In genomic region chr12:113333877-113334785, GRCh38 we compare ENCODE assay signal across 8 cellular contexts. TPM values are rescaled to one million over a fixed set of nuclear protein-coding genes. Genes with fewer than 3 reads are reported as not detected.
A peak's percentile ranks its signal among the peaks of the same experiment; 100 is the strongest.
DNase-seq lines count a peak whose midpoint lies in the region; ATAC-seq and TF ChIP-seq lines count a peak whose summit lies in the region.

No MANE protein-coding gene starts in this region.

- H3K9me3 Mint-ChIP-seq in Caco-2 (ENCODE audit: unreplicated experiment) = no peaks in the 10 kb centered on the region

- H3K27me3 Mint-ChIP-seq in Caco-2 (ENCODE audit: insufficient read depth, unreplicated experiment) = no peaks in the 10 kb centered on the region

- intact Hi-C loops in Caco-2 (cut with micrococcal nuclease; ENCODE audit: unreplicated experiment) (no loop called here), PC-3 (cut with micrococcal nuclease) (no loop called here)

- POLR2A ChIA-PET in Caco-2 (lab: Charles Lee) = interaction anchor here (0.6 to 1.0 kb wide), 2 partner anchors 52 to 112 kb away, joined by 5 to 12 read pairs; partner anchors contain the start of gene TPCN1
- POLR2A ChIA-PET in HEK293 (lab: Yijun Ruan, JAX) = interaction anchor here (1.1 to 1.6 kb wide), 7 partner anchors 8 to 113 kb away, joined by 3 to 13 read pairs (median 4); partner anchors contain the start of genes SDSL and TPCN1
- POLR2A ChIA-PET in PC-3 (lab: Charles Lee; ENCODE audit: unreplicated experiment) = interaction anchor here (1.0 kb wide), 1 partner anchor 113 kb away, joined by 10 read pairs; the partner anchor contains the start of gene TPCN1

- peaks cover 5% of the 10 kb centered on the region; the same call in 1 of the 2 replicates for H3K4me1 ChIP-seq in Caco-2
- no peaks in the 10 kb centered on the region for H3K4me1 ChIP-seq in HEK293 (ENCODE audit: control insufficient read depth, insufficient read depth, low read length)
- H3K4me1 ChIP-seq in PC-3 (ENCODE audit: insufficient read depth, low read length) = peaks cover 15% of the 10 kb centered on the region
- H3K4me1 ChIP-seq in effector memory CD4-positive, alpha-beta T cell (ENCODE audit: control insufficient read depth, insufficient read depth, low read length, poor library complexity, severe bottlenecking) = peaks cover 11% of the 10 kb centered on the region
- peaks cover 9 to 14% of the 10 kb centered on the region in 2 donors for H3K4me1 ChIP-seq in mucosa of rectum (ENCODE audit: control insufficient read depth in 2 of 2, insufficient read depth in 2 of 2, low read length in 2 of 2)

- peak overlapping the region; percentile 77 for H3K9ac ChIP-seq in PC-3 (ENCODE audit: low read length)
- H3K9ac ChIP-seq in mucosa of rectum (ENCODE audit: low read depth in 1 of 2, low read length in 2 of 2) = peak overlapping the region; percentile 91 to 94

- DNase-seq in Caco-2 (no peak), PC-3 (peak; percentile 35), AG08395 (ENCODE audit: low spot score) (no peak), NCI-H1105 (lab: John Stamatoyannopoulos, UW) (no peak)
- no peak for DNase-seq in effector memory CD4-positive, alpha-beta T cell

- no peaks in the 10 kb centered on the region for H3K9me2 ChIP-seq in PC-3 (replicated peaks; ENCODE audit: low read length)

- H3K4me2 ChIP-seq in PC-3 (ENCODE audit: low read length) = peak overlapping the region; percentile 88

- H3F3A ChIP-seq in PC-3 (ENCODE audit: low read length, unreplicated experiment) = no peaks in the 10 kb centered on the region

- BruUV-seq in Caco-2 (replicated peaks; lab: Mats Ljungman, UMichigan) (TSS peak; percentile 74), PC-3 (replicated peaks; lab: Mats Ljungman, UMichigan) (TSS peak; percentile 81)

- H3K9me3 ChIP-seq in Caco-2 = no peaks in the 10 kb centered on the region
- no peaks in the 10 kb centered on the region for H3K9me3 ChIP-seq in HEK293 (ENCODE audit: control insufficient read depth, insufficient read depth, low read depth, low read length)
- H3K9me3 ChIP-seq in PC-3 (ENCODE audit: low read length) = no peaks in the 10 kb centered on the region
- no peaks in the 10 kb centered on the region for H3K9me3 ChIP-seq in effector memory CD4-positive, alpha-beta T cell (ENCODE audit: control insufficient read depth, low read length)
- H3K9me3 ChIP-seq in mucosa of rectum (ENCODE audit: control insufficient read depth in 2 of 2, low read length in 2 of 2) = no peaks in the 10 kb centered on the region

- H3K79me2 ChIP-seq in PC-3 (ENCODE audit: low read length) = peaks cover 19% of the 10 kb centered on the region

- H3K4me1 Mint-ChIP-seq in Caco-2 (ENCODE audit: low read depth, unreplicated experiment) = no peaks in the 10 kb centered on the region

- CTCF ChIA-PET in Caco-2 (lab: Charles Lee) (interaction anchor here (1.2 to 1.4 kb wide), 2 partner anchors 13 to 160 kb away, joined by 3 to 4 read pairs; no protein-coding TSS in a partner anchor), HEK293 (lab: Yijun Ruan, JAX) (no interaction called here), PC-3 (lab: Charles Lee) (interaction anchor here (1.0 kb wide), 1 partner anchor 57 kb away, joined by 4 read pairs; no protein-coding TSS in a partner anchor)

- TF ChIP-seq CTCF in Caco-2 (IDR thresholded peaks at IDR 0.05; ENCODE audit: insufficient read depth in 1 of 2, low read depth in 1 of 2, low read length in 1 of 2, severe bottlenecking in 1 of 2, unreplicated experiment in 1 of 2) (no peak), HEK293 (tag by site-specific recombination; IDR thresholded peaks at IDR 0.05) (no peak), PC-3 (conservative IDR thresholded peaks at IDR 0.05; ENCODE audit: low read depth, low read length) (no peak)

- peaks cover 10% of the 10 kb centered on the region for H3K36me3 Mint-ChIP-seq in Caco-2 (ENCODE audit: insufficient read depth, unreplicated experiment)

- peak overlapping the region; percentile 72 for H3K27ac Mint-ChIP-seq in Caco-2 (ENCODE audit: unreplicated experiment)

- no peak overlapping the region for H3K27ac ChIP-seq in HEK293 (ENCODE audit: extremely low read depth, low read depth, low read length)
- H3K27ac ChIP-seq in PC-3 (ENCODE audit: low read length) = no peak overlapping the region
- peak overlapping the region; percentile 53 for H3K27ac ChIP-seq in effector memory CD4-positive, alpha-beta T cell (ENCODE audit: insufficient read depth, low read length, poor library complexity, severe bottlenecking)
- peak overlapping the region; percentile 75 to 82 for H3K27ac ChIP-seq in mucosa of rectum (ENCODE audit: low read depth in 2 of 2, low read length in 2 of 2)

- H3K4me3 ChIP-seq in Caco-2 (ENCODE audit: low read depth, low read length) (peak overlapping the region; percentile 49), HEK293 (ENCODE audit: low read depth, low read length) (peak overlapping the region; percentile 58), PC-3 (ENCODE audit: low read length) (peak overlapping the region; percentile 77), mucosa of rectum (ENCODE audit: low read length in 2 of 2) (peak overlapping the region; percentile 84 to 98)
- peak overlapping the region; percentile 88 for H3K4me3 ChIP-seq in effector memory CD4-positive, alpha-beta T cell (ENCODE audit: insufficient read depth, low read depth, low read length, poor library complexity, severe bottlenecking)

- ATAC-seq in PC-3 (peak; percentile 15), GM18517 (IDR thresholded peaks at IDR 0.05; ENCODE audit: unreplicated experiment) (no peak)

- peak overlapping the region; percentile 77 for H3K4me3 Mint-ChIP-seq in Caco-2 (ENCODE audit: unreplicated experiment)

- H3K27me3 ChIP-seq in Caco-2 (replicated peaks; ENCODE audit: control insufficient read depth, insufficient read depth, low read length) (no peaks in the 10 kb centered on the region), PC-3 (ENCODE audit: low read length) (no peaks in the 10 kb centered on the region), mucosa of rectum (ENCODE audit: control insufficient read depth in 2 of 2, insufficient read depth in 2 of 2, low read length in 2 of 2) (no peaks in the 10 kb centered on the region)
- no peaks in the 10 kb centered on the region for H3K27me3 ChIP-seq in effector memory CD4-positive, alpha-beta T cell (replicated peaks; ENCODE audit: control insufficient read depth, insufficient read depth, low read length, poor library complexity, severe bottlenecking)

- peak overlapping the region; percentile 57 for H2AFZ ChIP-seq in PC-3 (ENCODE audit: low read length)

- no peaks in the 10 kb centered on the region for H4K20me1 ChIP-seq in PC-3 (ENCODE audit: low read length)

- H3K36me3 ChIP-seq in Caco-2 (ENCODE audit: control insufficient read depth, insufficient read depth, low read length) = no peaks in the 10 kb centered on the region
- peaks cover 0 to 23% of the 10 kb centered on the region in 2 experiments; a peak in 1 of 3 replicates for H3K36me3 ChIP-seq in HEK293 (ENCODE audit: control insufficient read depth in 2 of 2, insufficient read depth in 1 of 2, low read length in 2 of 2)
- H3K36me3 ChIP-seq in PC-3 (ENCODE audit: low read depth, low read length) = peaks cover 12% of the 10 kb centered on the region; the same call in 1 of the 2 replicates
- H3K36me3 ChIP-seq in effector memory CD4-positive, alpha-beta T cell (ENCODE audit: control insufficient read depth, insufficient read depth, low read length) = peaks cover 19% of the 10 kb centered on the region
- H3K36me3 ChIP-seq in mucosa of rectum (ENCODE audit: control insufficient read depth in 2 of 2, insufficient read depth in 2 of 2, low read length in 2 of 2) = peaks cover 21 to 22% of the 10 kb centered on the region in 2 donors

TF ChIP-seq in HEK293, 187 proteins besides CTCF, POLR2A, EP300 and RAD21:
- TF ChIP-seq PRDM10 (tag by site-specific recombination; IDR thresholded peaks at IDR 0.05) (0 out of 2 replicates have a peak, but pooled peaks have one; percentile 40), ZNF792 (tag by site-specific recombination; IDR thresholded peaks at IDR 0.05) (peak; percentile 99), ZEB2 (tag by site-specific recombination; IDR thresholded peaks at IDR 0.05) (0 out of 2 replicates have a peak, but pooled peaks have one; percentile 15), ZNF585B (tag by site-specific recombination; IDR thresholded peaks at IDR 0.05) (no peak)

RNA-seq across cellular contexts. Expression of gene SLC8B1, which starts 0.8 kb away (rescaled TPM):
- total RNA-seq in Caco-2 (2022) = 13.0 and 13.9 TPM in 2 replicates
- total RNA-seq in PC-3 (2014; rRNA removed) = 34.1 and 50.2 TPM in 2 replicates

RNA-seq across cellular contexts. Expression of gene PLBD2, which starts 24.3 kb away (rescaled TPM):
- total RNA-seq in Caco-2 (2022) (41.1 and 43.1 TPM in 2 replicates), PC-3 (2014; rRNA removed) (18.8 and 38.1 TPM in 2 replicates)

Comparison
In these comparisons a context has a peak if more than half of its experiments do, and no peak if none do; other contexts are left out.
1. H3K27ac ChIP-seq: peak in effector memory CD4-positive, alpha-beta T cell (single experiment) and mucosa of rectum (2 of 2); none in HEK293 (single experiment) and PC-3 (single experiment).
2. Peak in every context shown above with its lines, with median percentiles within 50 percentile points of each other: H3K4me3 ChIP-seq.